In genomic region chr10:4851176-4851575, GRCh38 we compare ENCODE assay signal across 19 cellular contexts. TPM values are rescaled to one million over a fixed set of nuclear protein-coding genes. Genes with fewer than 3 reads are reported as not detected.
DNase-seq lines count a peak whose midpoint lies in the region; ATAC-seq and TF ChIP-seq lines count a peak whose summit lies in the region.
"Had no signal": no experiment of that assay in that cellular context is flagged by ENCODE, and none has a peak within 500 bp of the region (broad histone marks: within the 10 kb centered on the region; RNA-seq: fewer than 3 reads in every experiment).

No MANE protein-coding gene starts in this region.

- peak in 1 of 4 experiments; percentile 0 for TF ChIP-seq CTCF in prostate gland (IDR thresholded peaks at IDR 0.05)

- H3K4me1 ChIP-seq in right cardiac atrium (ENCODE audit: control insufficient read depth, insufficient read depth, low read length) (peaks cover 16% of the 10 kb centered on the region), endocrine pancreas (ENCODE audit: control insufficient read depth, insufficient read depth, low read length) (peaks cover 17% of the 10 kb centered on the region), prostate gland (replicated peaks) (no peaks in the 10 kb centered on the region)

- CTCF ChIA-PET in activated CD8-positive, alpha-beta memory T cell treated with anti-CD3 and anti-CD28 coated beads, Interleukin-2, amount 10 ng/mL, durations not matched to agents 7 days and 5 days (lab: Charles Lee), result interaction anchor here (0.6 to 5.3 kb wide), 11 partner anchors 15 to 771 kb away, joined by 3 to 76 read pairs (median 9); no protein-coding TSS in a partner anchor

- H3K4me3 Mint-ChIP-seq in activated CD8-positive, alpha-beta memory T cell treated with anti-CD3 and anti-CD28 coated beads, Interleukin-2, amount 10 ng/mL, durations not matched to agents 7 days and 5 days, result no peak overlapping the region
- H3K4me3 Mint-ChIP-seq: CD8-positive, alpha-beta T cell had no signal

- H3K9me3 Mint-ChIP-seq in activated CD8-positive, alpha-beta memory T cell treated with anti-CD3 and anti-CD28 coated beads, Interleukin-2, amount 10 ng/mL, durations not matched to agents 7 days and 5 days (ENCODE audit: low read depth), result no peaks in the 10 kb centered on the region
- H3K9me3 Mint-ChIP-seq: CD8-positive, alpha-beta T cell had no signal

- DNase-seq in right cardiac atrium, result no peak
- DNase-seq in left ventricle myocardium superior, result no peak
- peak; percentile 2 for DNase-seq in prostate gland (ENCODE audit: low spot score)
- DNase-seq in stimulated activated CD8-positive, alpha-beta memory T cell treated with anti-CD3 and anti-CD28 coated beads, Interleukin-4, amount 100 ng/mL, for 48 hours, result no peak
- DNase-seq in activated CD8-positive, alpha-beta memory T cell treated with anti-CD3 and anti-CD28 coated beads, Interleukin-2, amount 10 ng/mL, durations not matched to agents 7 days and 5 days, result no peak
- DNase-seq: CD8-positive, alpha-beta T cell; DMS53; EL; NCI-H1105 treated with DMSO at 0.1 percent for 48 hours; NCI-H187; NCI-H2107; NCI-H524; NCI-H82; OCI-M1 had no signal

- H3K9ac ChIP-seq in endocrine pancreas (ENCODE audit: control insufficient read depth, insufficient read depth, low read length), result peak overlapping the region; percentile 10

- H3K27me3 ChIP-seq in right cardiac atrium (ENCODE audit: control insufficient read depth, insufficient read depth), result no peaks in the 10 kb centered on the region
- H3K27me3 ChIP-seq in endocrine pancreas (ENCODE audit: control insufficient read depth, insufficient read depth, low read length), result no peaks in the 10 kb centered on the region
- no peaks in the 10 kb centered on the region for H3K27me3 ChIP-seq in prostate gland (replicated peaks; ENCODE audit: insufficient read depth)
- H3K27me3 ChIP-seq: BLaER1 treated with 17β-estradiol and CSF1 and Interleukin-3, amounts not matched to agents 10 nM and 100 nM had no signal

- H3K36me3 ChIP-seq in endocrine pancreas (ENCODE audit: control insufficient read depth, insufficient read depth, low read length) (no peaks in the 10 kb centered on the region), prostate gland (no peaks in the 10 kb centered on the region)
- H3K36me3 ChIP-seq: BLaER1 treated with 17β-estradiol and CSF1 and Interleukin-3, amounts not matched to agents 10 nM and 100 nM had no signal

- intact Hi-C loops in right cardiac atrium (cut with DNase I) (loop anchor here (2.0 to 10.0 kb wide), 5 partner anchors 96 to 432 kb away; partner anchors contain the start of gene AKR1C3 (in 2 of the 4)), left ventricle myocardium superior (cut with micrococcal nuclease) (loop anchor here (5.0 to 10.0 kb wide), 2 partner anchors 134 to 426 kb away; no protein-coding TSS in a partner anchor), prostate gland (cut with DNase I) (loop anchor here (5.0 kb wide), 2 partner anchors 91 to 131 kb away; no protein-coding TSS in a partner anchor)

- WGBS in right cardiac atrium, result 88% methylated on average over 5 of the region's 5 CpGs
- 77% methylated on average over 5 of the region's 5 CpGs for WGBS in prostate gland

- peaks cover 6% of the 10 kb centered on the region for H3K4me1 Mint-ChIP-seq in activated CD8-positive, alpha-beta memory T cell treated with anti-CD3 and anti-CD28 coated beads, Interleukin-2, amount 10 ng/mL, durations not matched to agents 7 days and 5 days

- H3K36me3 Mint-ChIP-seq in activated CD8-positive, alpha-beta memory T cell treated with anti-CD3 and anti-CD28 coated beads, Interleukin-2, amount 10 ng/mL, durations not matched to agents 7 days and 5 days, result no peaks in the 10 kb centered on the region
- H3K36me3 Mint-ChIP-seq: CD8-positive, alpha-beta T cell had no signal

- H3K27ac ChIP-seq in right cardiac atrium (ENCODE audit: low read length) (peak overlapping the region; percentile 12), prostate gland (peak overlapping the region; percentile 19 to 35)

- TF ChIP-seq POLR2A in prostate gland (IDR thresholded peaks at IDR 0.05), result no peak

- no peak for ATAC-seq in right cardiac atrium
- no peak for ATAC-seq in left ventricle myocardium superior
- no peak for ATAC-seq in GM18868 (IDR thresholded peaks at IDR 0.05; ENCODE audit: unreplicated experiment)
- ATAC-seq in activated CD8-positive, alpha-beta memory T cell treated with anti-CD3 and anti-CD28 coated beads, Interleukin-2, amount 10 ng/mL, durations not matched to agents 7 days and 5 days, result no peak
- ATAC-seq: CD8-positive, alpha-beta T cell; GM12878; K562 had no signal

- H3K27me3 Mint-ChIP-seq in activated CD8-positive, alpha-beta memory T cell treated with anti-CD3 and anti-CD28 coated beads, Interleukin-2, amount 10 ng/mL, durations not matched to agents 7 days and 5 days, result peaks cover 9% of the 10 kb centered on the region

- no peak overlapping the region for H3K27ac Mint-ChIP-seq in activated CD8-positive, alpha-beta memory T cell treated with anti-CD3 and anti-CD28 coated beads, Interleukin-2, amount 10 ng/mL, durations not matched to agents 7 days and 5 days
- H3K27ac Mint-ChIP-seq: CD8-positive, alpha-beta T cell had no signal

- H3K9me3 ChIP-seq in right cardiac atrium (ENCODE audit: control insufficient read depth, low read length) (no peaks in the 10 kb centered on the region), endocrine pancreas (ENCODE audit: control insufficient read depth, low read length) (no peaks in the 10 kb centered on the region), prostate gland (no peaks in the 10 kb centered on the region)
- H3K9me3 ChIP-seq: BLaER1 treated with 17β-estradiol and CSF1 and Interleukin-3, amounts not matched to agents 10 nM and 100 nM had no signal

- H3K4me3 ChIP-seq in right cardiac atrium (ENCODE audit: low read length) (no peak overlapping the region), endocrine pancreas (ENCODE audit: control insufficient read depth, insufficient read depth, low read length) (no peak overlapping the region), prostate gland (no peak overlapping the region)
- H3K4me3 ChIP-seq: BLaER1 treated with 17β-estradiol and CSF1 and Interleukin-3, amounts not matched to agents 10 nM and 100 nM; GM12878; K562 had no signal

RNA-seq across cellular contexts. Expression of gene AKR1E2, which starts 25.2 kb away (rescaled TPM):
- total RNA-seq in right cardiac atrium, result 10 to 100 TPM in 2 of 4 donors, 1 to 10 TPM in 2; 6.7 to 12.5 (median 9.2) TPM
- polyA plus RNA-seq in right cardiac atrium, result 3.1 TPM
- 4.5 TPM for total RNA-seq in left ventricle myocardium superior
- 10 to 100 TPM in 1 of 2 donors, 1 to 10 TPM in 1; 1.8 to 16.2 TPM for total RNA-seq in prostate gland
- 1 to 10 TPM; 2.5 to 3.1 TPM for total RNA-seq in activated CD8-positive, alpha-beta memory T cell treated with anti-CD3 and anti-CD28 coated beads, Interleukin-2, amount 10 ng/mL, durations not matched to agents 7 days and 5 days
- total RNA-seq: GM12878 had no signal
- polyA plus RNA-seq: GM12878 had no signal
